ENCODE assay signal across 10 cellular contexts in the genomic region with DNA sequence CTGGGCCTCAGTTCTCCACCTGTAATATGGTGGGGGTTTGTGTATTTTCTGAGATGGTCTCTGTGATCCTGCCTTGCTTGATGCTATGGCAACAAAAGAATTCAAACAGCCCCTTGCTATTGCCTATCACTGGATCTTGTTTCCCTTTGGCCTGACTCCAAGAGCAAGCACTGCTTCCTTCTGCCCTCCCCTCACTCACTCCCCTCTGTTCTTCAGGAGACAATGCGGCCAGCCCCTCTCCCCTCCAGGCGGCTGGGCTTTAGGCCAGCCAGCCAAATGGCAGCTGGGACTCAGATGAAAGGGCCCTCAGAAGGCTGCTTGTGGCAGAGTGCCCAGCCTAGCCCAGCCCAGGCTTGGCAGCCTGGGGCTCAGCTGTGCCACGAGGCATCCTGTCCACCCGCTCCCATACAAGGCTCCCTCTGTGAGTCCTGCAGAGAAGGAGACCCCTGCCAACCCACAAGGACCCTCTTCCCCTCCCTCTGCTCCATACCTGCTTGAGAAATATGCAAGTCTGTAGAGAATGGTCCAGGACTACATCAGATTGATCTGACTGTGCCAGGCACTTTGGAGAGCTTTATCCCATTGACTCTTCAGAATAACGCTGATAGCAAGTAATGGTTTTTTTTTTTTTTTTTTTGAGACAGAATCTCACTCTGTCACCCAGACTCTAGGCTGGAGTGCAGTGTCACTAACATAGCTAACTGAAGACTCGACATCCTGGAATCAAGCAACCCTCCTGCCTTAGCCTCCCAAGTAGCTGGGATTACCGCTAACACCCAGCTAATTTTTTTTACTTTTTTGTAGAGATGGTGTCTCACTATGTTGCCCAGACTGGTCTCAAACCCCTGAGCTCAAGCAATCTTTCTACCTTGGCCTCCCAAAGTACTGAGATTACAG. TPM values are rescaled to one million over a fixed set of nuclear protein-coding genes. Genes with fewer than 3 reads are reported as not detected.
DNase-seq lines count a peak whose midpoint lies in the region; ATAC-seq, FAIRE-seq and TF ChIP-seq lines count a peak whose summit lies in the region.
"Had no signal": no experiment of that assay in that cellular context is flagged by ENCODE, and none has a peak within 500 bp of the region (broad histone marks: within the 10 kb centered on the region; RNA-seq: fewer than 3 reads in every experiment).

No MANE protein-coding gene starts in this region.

- H3K9ac ChIP-seq in keratinocyte (ENCODE audit: control insufficient read depth, extremely low read depth, insufficient read depth, low read length), result no peak overlapping the region

- no peaks in the 10 kb centered on the region for H3K9me3 Mint-ChIP-seq in activated T-helper 17 cell treated with anti-CD3 and anti-CD28 coated beads, Interleukin-2, amount 50 U/mL, for 72 hours

- FAIRE-seq in keratinocyte (lab: Jason Lieb, UNC), result peak; percentile 17

- no peak overlapping the region for H3K4me2 ChIP-seq in keratinocyte (ENCODE audit: control insufficient read depth, extremely low read depth, insufficient read depth, low read depth, low read length)

- TF ChIP-seq CTCF in keratinocyte (optimal IDR thresholded peaks at IDR 0.05 in 1 of 3, IDR thresholded peaks at IDR 0.05 in 1 of 3, conservative IDR thresholded peaks at IDR 0.05 in 1 of 3; ENCODE audit: extremely low read depth in 1 of 3, insufficient read depth in 2 of 3, low read length in 3 of 3) (no peak), thyroid gland (IDR thresholded peaks at IDR 0.05) (no peak)

- DNase-seq in AG08396 (ENCODE audit: low spot score) (peak; percentile 56), NCI-H146 (lab: John Stamatoyannopoulos, UW) (peak; percentile 86), amygdala (lab: John Stamatoyannopoulos, UW) (peak in 55 of 56 donors; percentile 51 to 97 (median 88)), keratinocyte (ENCODE audit: low read depth, low spot score) (no peak), thyroid gland (peak; percentile 89 to 90)
- DNase-seq in stimulated activated naive CD8-positive, alpha-beta T cell treated with anti-CD3 and anti-CD28 coated beads, Interleukin-15, Interleukin-2, amounts not matched to agents 100 U/mL and 50 U/mL, for 24 hours, result no peak
- DNase-seq: naive B cell had no signal

- no peaks in the 10 kb centered on the region for H4K20me1 ChIP-seq in keratinocyte (ENCODE audit: control insufficient read depth, extremely low read depth, insufficient read depth, low read length)

- no peaks in the 10 kb centered on the region for H3K9me1 ChIP-seq in keratinocyte (ENCODE audit: control insufficient read depth, extremely low read depth, insufficient read depth, low read length)

- peak overlapping the region; percentile 44 for H2AFZ ChIP-seq in keratinocyte (ENCODE audit: control insufficient read depth, low read length)

- H3K27me3 ChIP-seq in keratinocyte (ENCODE audit: control insufficient read depth, extremely low read depth, insufficient read depth, low read length) (no peaks in the 10 kb centered on the region), thyroid gland (no peaks in the 10 kb centered on the region)

- no peak for TF ChIP-seq POLR2A in thyroid gland (IDR thresholded peaks at IDR 0.05)

- H3K4me3 ChIP-seq in keratinocyte (ENCODE audit: control insufficient read depth in 2 of 3, extremely low read depth in 1 of 3, insufficient read depth in 2 of 3, low read depth in 1 of 3, low read length in 3 of 3) (no peak overlapping the region), thyroid gland (replicated peaks in 1 of 3) (no peak overlapping the region)

- no peak for ATAC-seq in HG03025 (IDR thresholded peaks at IDR 0.05; ENCODE audit: low FRiP score, unreplicated experiment)
- no peak for ATAC-seq in stimulated activated naive CD8-positive, alpha-beta T cell treated with anti-CD3 and anti-CD28 coated beads, Interleukin-15, Interleukin-2, amounts not matched to agents 100 U/mL and 50 U/mL, for 24 hours
- no peak for ATAC-seq in activated T-helper 17 cell treated with anti-CD3 and anti-CD28 coated beads, Interleukin-2, amount 50 U/mL, for 72 hours (replicated peaks)

- H3K9me3 ChIP-seq in keratinocyte (ENCODE audit: control insufficient read depth, low read depth, low read length) (no peaks in the 10 kb centered on the region), thyroid gland (no peaks in the 10 kb centered on the region)

- H3K79me2 ChIP-seq in keratinocyte (ENCODE audit: control insufficient read depth, insufficient read depth, low read length), result no peaks in the 10 kb centered on the region

- intact Hi-C loops in thyroid gland (cut with DNase I), result no loop called here

- dilution Hi-C loops in keratinocyte (cut with MboI; ENCODE audit: extremely low pct_ligation_motif_present, low sequenced_read_pairs), result no loop called here

- H3K36me3 ChIP-seq in keratinocyte (ENCODE audit: control insufficient read depth in 2 of 2, extremely low read depth in 1 of 2, insufficient read depth in 2 of 2, low read length in 2 of 2) (no peaks in the 10 kb centered on the region), thyroid gland (no peaks in the 10 kb centered on the region)

- H3K27ac ChIP-seq in keratinocyte (ENCODE audit: control insufficient read depth, insufficient read depth, low read length) (no peak overlapping the region), thyroid gland (peak overlapping the region; percentile 3 to 37 (median 32))

- no peaks in the 10 kb centered on the region for H3K4me1 Mint-ChIP-seq in activated T-helper 17 cell treated with anti-CD3 and anti-CD28 coated beads, Interleukin-2, amount 50 U/mL, for 72 hours

- whole genome bisulfite sequencing in thyroid gland, 2 donors, result 15 to 20% methylated on average over 7 of the region's 7 CpGs

- no peaks in the 10 kb centered on the region for H3K36me3 Mint-ChIP-seq in activated T-helper 17 cell treated with anti-CD3 and anti-CD28 coated beads, Interleukin-2, amount 50 U/mL, for 72 hours (ENCODE audit: low read depth)
- H3K36me3 Mint-ChIP-seq: naive B cell had no signal

- no peak overlapping the region for H3K4me3 Mint-ChIP-seq in activated T-helper 17 cell treated with anti-CD3 and anti-CD28 coated beads, Interleukin-2, amount 50 U/mL, for 72 hours
- H3K4me3 Mint-ChIP-seq: naive B cell had no signal

- H3K27ac Mint-ChIP-seq in activated T-helper 17 cell treated with anti-CD3 and anti-CD28 coated beads, Interleukin-2, amount 50 U/mL, for 72 hours, result no peak overlapping the region

- H3K4me1 ChIP-seq in keratinocyte (ENCODE audit: control insufficient read depth, extremely low read depth, insufficient read depth, low read length), result peaks cover 5% of the 10 kb centered on the region
- H3K4me1 ChIP-seq in thyroid gland, result peaks cover 0 to 20% of the 10 kb centered on the region in 2 donors

- no peaks in the 10 kb centered on the region for H3K27me3 Mint-ChIP-seq in activated T-helper 17 cell treated with anti-CD3 and anti-CD28 coated beads, Interleukin-2, amount 50 U/mL, for 72 hours

RNA-seq across cellular contexts. Expression of gene KCTD14, which starts 7.6 kb away (rescaled TPM):
- 0.81 to 3.4 TPM (median 2.1 TPM) in 3 replicates for polyA plus RNA-seq in keratinocyte
- 0.60 TPM for polyA plus RNA-seq in keratinocyte (2011; ENCODE audit: low read depth)
- 1.0 and 1.6 TPM in 2 replicates for polyA plus RNA-seq in keratinocyte (2011; cell fraction: cytosol; rRNA removed)
- polyA plus RNA-seq in keratinocyte (2011; cell fraction: nucleus; rRNA removed), result 0.50 and 0.69 TPM in 2 replicates
- polyA plus RNA-seq in keratinocyte (2012; ENCODE audit: low replicate concordance), result 0.52 and 2.6 TPM in 2 replicates
- polyA minus RNA-seq in keratinocyte, result 0.69 to 4.9 TPM (median 1.5 TPM) in 3 replicates
- 1.3 TPM for polyA minus RNA-seq in keratinocyte (2011; cell fraction: cytosol; rRNA and poly(A)+ RNA removed)
- polyA minus RNA-seq in keratinocyte (2011; cell fraction: nucleus; rRNA and poly(A)+ RNA removed), result 0.32 and 0.47 TPM in 2 replicates
- total RNA-seq in thyroid gland, result 10 to 100 TPM; 11.6 to 23.7 (median 14.4) TPM
- total RNA-seq in activated T-helper 17 cell treated with anti-CD3 and anti-CD28 coated beads, Interleukin-2, amount 50 U/mL, for 72 hours, result under 1 TPM in 1 of 2 donors, not detected in 1; 0.21 TPM

RNA-seq across cellular contexts. Expression of gene THRSP, which starts 33.0 kb away (rescaled TPM):
- polyA plus RNA-seq in keratinocyte, result not detected in 3 replicates
- polyA plus RNA-seq in keratinocyte (2011; ENCODE audit: low read depth), result not detected
- polyA plus RNA-seq in keratinocyte (2011; cell fraction: cytosol; rRNA removed), result not detected in 2 replicates
- polyA plus RNA-seq in keratinocyte (2011; cell fraction: nucleus; rRNA removed), result not detected in 2 replicates
- polyA plus RNA-seq in keratinocyte (2012; ENCODE audit: low replicate concordance), result not detected in 2 replicates
- not detected in 3 replicates for polyA minus RNA-seq in keratinocyte
- polyA minus RNA-seq in keratinocyte (2011; cell fraction: cytosol; rRNA and poly(A)+ RNA removed), result not detected
- not detected in 2 replicates for polyA minus RNA-seq in keratinocyte (2011; cell fraction: nucleus; rRNA and poly(A)+ RNA removed)
- 1 to 10 TPM in 2 of 4 donors, under 1 TPM in 1, not detected in 1; 0.67 to 7.2 (median 2.8) TPM for total RNA-seq in thyroid gland
- not detected for total RNA-seq in activated T-helper 17 cell treated with anti-CD3 and anti-CD28 coated beads, Interleukin-2, amount 50 U/mL, for 72 hours
- polyA plus RNA-seq: BJ had no signal

RNA-seq across cellular contexts. Expression of gene INTS4, which starts 36.2 kb away (rescaled TPM):
- polyA plus RNA-seq in keratinocyte, result 14.9 to 19.4 TPM (median 18.0 TPM) in 3 replicates
- polyA plus RNA-seq in keratinocyte (2011; ENCODE audit: low read depth), result 10.5 TPM
- polyA plus RNA-seq in keratinocyte (2011; cell fraction: cytosol; rRNA removed), result 11.2 and 15.5 TPM in 2 replicates
- polyA plus RNA-seq in keratinocyte (2011; cell fraction: nucleus; rRNA removed), result 33.3 and 35.1 TPM in 2 replicates
- 15.2 and 15.9 TPM in 2 replicates for polyA plus RNA-seq in keratinocyte (2012; ENCODE audit: low replicate concordance)
- polyA minus RNA-seq in keratinocyte, result 30.7 to 44.7 TPM (median 41.3 TPM) in 3 replicates
- 19.0 TPM for polyA minus RNA-seq in keratinocyte (2011; cell fraction: cytosol; rRNA and poly(A)+ RNA removed)
- 18.5 and 38.6 TPM in 2 replicates for polyA minus RNA-seq in keratinocyte (2011; cell fraction: nucleus; rRNA and poly(A)+ RNA removed)
- total RNA-seq in thyroid gland, result 10 to 100 TPM; 31.9 to 53.8 (median 43.7) TPM
- 10 to 100 TPM; 63.5 to 73.5 TPM for total RNA-seq in activated T-helper 17 cell treated with anti-CD3 and anti-CD28 coated beads, Interleukin-2, amount 50 U/mL, for 72 hours

RNA-seq across cellular contexts. Expression of gene NDUFC2, which starts 49.0 kb away (rescaled TPM):
- polyA plus RNA-seq in keratinocyte, result 132 to 150 TPM (median 150 TPM) in 3 replicates
- 76.5 TPM for polyA plus RNA-seq in keratinocyte (2011; ENCODE audit: low read depth)
- polyA plus RNA-seq in keratinocyte (2011; cell fraction: cytosol; rRNA removed), result 65.1 and 160 TPM in 2 replicates
- 49.4 and 54.7 TPM in 2 replicates for polyA plus RNA-seq in keratinocyte (2011; cell fraction: nucleus; rRNA removed)
- polyA plus RNA-seq in keratinocyte (2012; ENCODE audit: low replicate concordance), result 205 and 379 TPM in 2 replicates
- polyA minus RNA-seq in keratinocyte, result 22.9 to 58.9 TPM (median 39.1 TPM) in 3 replicates
- polyA minus RNA-seq in keratinocyte (2011; cell fraction: cytosol; rRNA and poly(A)+ RNA removed), result 133 TPM
- polyA minus RNA-seq in keratinocyte (2011; cell fraction: nucleus; rRNA and poly(A)+ RNA removed), result 28.2 and 34.4 TPM in 2 replicates
- total RNA-seq in thyroid gland, result 100 to 1,000 TPM; 205 to 342 (median 228) TPM
- 100 to 1,000 TPM in 1 of 2 donors, 10 to 100 TPM in 1; 80.5 to 149 TPM for total RNA-seq in activated T-helper 17 cell treated with anti-CD3 and anti-CD28 coated beads, Interleukin-2, amount 50 U/mL, for 72 hours

Comparison
In these comparisons a context has a peak if more than half of its experiments do, and no peak if none do; other contexts are left out.
1. DNase-seq: peak in AG08396 (single experiment), NCI-H146 (single experiment), amygdala (55 of 56) and thyroid gland (2 of 2); none in keratinocyte (single experiment) and stimulated activated naive CD8-positive, alpha-beta T cell treated with anti-CD3 and anti-CD28 coated beads, Interleukin-15, Interleukin-2, amounts not matched to agents 100 U/mL and 50 U/mL, for 24 hours (single experiment).
2. RNA of gene KCTD14, which starts 7.6 kb away (total RNA-seq): 11.6 to 23.7 TPM in thyroid gland; 0.21 TPM in activated T-helper 17 cell treated with anti-CD3 and anti-CD28 coated beads, Interleukin-2, amount 50 U/mL, for 72 hours; every median in the first group is over 10 times any median in the second.